Comparison of ENCODE assay signal across 9 cellular contexts in the genomic region with DNA sequence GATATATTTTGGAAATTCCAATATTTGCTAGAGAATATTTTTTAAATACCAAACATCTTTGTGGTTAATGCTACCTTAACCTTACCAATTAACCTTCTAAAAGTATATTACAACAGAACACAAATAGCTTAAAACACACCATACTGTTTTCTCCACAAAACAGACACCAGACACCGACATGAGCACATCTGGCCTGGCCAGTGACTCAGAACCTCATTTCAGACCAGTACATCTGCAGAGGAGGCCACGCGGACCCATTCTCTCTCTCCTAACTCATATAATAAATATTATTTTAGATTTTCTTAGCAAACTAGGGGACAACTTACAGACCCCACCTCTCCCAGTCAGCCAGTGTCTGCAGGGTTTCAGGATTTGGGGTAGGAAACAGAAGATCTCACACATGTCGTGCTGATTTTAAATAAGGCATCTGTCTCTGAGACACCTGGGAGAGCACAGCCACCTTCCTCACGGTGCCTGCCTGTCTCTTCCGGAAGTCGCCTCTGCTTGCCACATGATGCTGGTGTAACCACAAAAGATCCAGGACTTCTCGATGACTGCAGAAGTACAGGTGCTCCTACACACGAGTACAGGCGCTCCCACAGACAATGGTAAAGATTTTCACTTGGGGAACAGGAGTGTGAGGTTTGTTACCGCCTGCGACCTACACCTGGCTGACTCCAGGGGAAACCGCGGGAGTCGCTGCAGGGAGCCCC. TPM values are rescaled to one million over a fixed set of nuclear protein-coding genes. Genes with fewer than 3 reads are reported as not detected.
A peak's percentile ranks its signal among the peaks of the same experiment; 100 is the strongest.
DNase-seq lines count a peak whose midpoint lies in the region; ATAC-seq and TF ChIP-seq lines count a peak whose summit lies in the region.
"Had no signal": no experiment of that assay in that cellular context is flagged by ENCODE, and none has a peak within 500 bp of the region (broad histone marks: within the 10 kb centered on the region; RNA-seq: fewer than 3 reads in every experiment).

No MANE protein-coding gene starts in this region.

- H3K4me3 ChIP-seq in fibroblast of mammary gland (ENCODE audit: control insufficient read depth, low read depth, low read length): no peak overlapping the region
- H3K4me3 ChIP-seq: lung had no signal

- no peaks in the 10 kb centered on the region for H3K9me3 Mint-ChIP-seq in WTC11
- H3K9me3 Mint-ChIP-seq in type B pancreatic cell: no peaks in the 10 kb centered on the region

- POLR2A ChIA-PET in WTC11 (lab: Charles Lee): no interaction called here

- H3K36me3 Mint-ChIP-seq in WTC11 (peaks cover 18% of the 10 kb centered on the region), type B pancreatic cell (peaks cover 7% of the 10 kb centered on the region)

- TF ChIP-seq CTCF in fibroblast of mammary gland (conservative IDR thresholded peaks at IDR 0.05; ENCODE audit: control insufficient read depth, insufficient read depth, low read depth, low read length) (no peak), WTC11 (IDR thresholded peaks at IDR 0.05) (no peak), type B pancreatic cell (conservative IDR thresholded peaks at IDR 0.05) (no peak)

- H3K4me3 Mint-ChIP-seq in WTC11 (no peak overlapping the region), type B pancreatic cell (no peak overlapping the region)

- peaks cover 5% of the 10 kb centered on the region for H3K4me1 Mint-ChIP-seq in WTC11
- H3K4me1 Mint-ChIP-seq in type B pancreatic cell (ENCODE audit: unreplicated experiment): peaks cover 5% of the 10 kb centered on the region

- CTCF ChIA-PET in WTC11 (lab: Charles Lee): no interaction called here

- DNase-seq in EH (ENCODE audit: low read depth) (peak; percentile 12), T-helper 22 cell (ENCODE audit: low read depth) (peak; percentile 40), fibroblast of mammary gland (ENCODE audit: low read depth) (peak; percentile 72), nucleus accumbens (lab: John Stamatoyannopoulos, UW) (no peak), WTC11 (ENCODE audit: low spot score) (no peak), type B pancreatic cell (ENCODE audit: extremely low spot score, unreplicated experiment) (no peak)

- H3K27me3 Mint-ChIP-seq in WTC11 (ENCODE audit: low read depth) (no peaks in the 10 kb centered on the region), type B pancreatic cell (no peaks in the 10 kb centered on the region)

- ATAC-seq in GM21737 (IDR thresholded peaks at IDR 0.05; ENCODE audit: unreplicated experiment): peak; percentile 53
- ATAC-seq in WTC11: no peak
- no peak for ATAC-seq in HG03025 (IDR thresholded peaks at IDR 0.05; ENCODE audit: low FRiP score, unreplicated experiment)

- no peak overlapping the region for H3K27ac Mint-ChIP-seq in WTC11
- H3K27ac Mint-ChIP-seq in type B pancreatic cell: no peak overlapping the region

TF ChIP-seq in WTC11, 78 proteins besides CTCF, POLR2A, EP300 and RAD21:
- no peak for TF ChIP-seq ZNF396 (CRISPR knock-in tag; IDR thresholded peaks at IDR 0.05; ENCODE audit: borderline replicate concordance)
- no peak for TF ChIP-seq ETV6 (CRISPR knock-in tag; IDR thresholded peaks at IDR 0.05)
- no peak for TF ChIP-seq JAZF1 (CRISPR knock-in tag; IDR thresholded peaks at IDR 0.05)
- no peak for TF ChIP-seq RORB (CRISPR knock-in tag; IDR thresholded peaks at IDR 0.05)
- TF ChIP-seq MXD4 (CRISPR knock-in tag; IDR thresholded peaks at IDR 0.05; ENCODE audit: borderline replicate concordance): no peak
- no peak for TF ChIP-seq NR2C2 (CRISPR knock-in tag; IDR thresholded peaks at IDR 0.05)
- no peak for TF ChIP-seq GRHL2 (CRISPR knock-in tag; IDR thresholded peaks at IDR 0.05; ENCODE audit: insufficient replicate concordance, severe bottlenecking)
- TF ChIP-seq, protein P1, sequence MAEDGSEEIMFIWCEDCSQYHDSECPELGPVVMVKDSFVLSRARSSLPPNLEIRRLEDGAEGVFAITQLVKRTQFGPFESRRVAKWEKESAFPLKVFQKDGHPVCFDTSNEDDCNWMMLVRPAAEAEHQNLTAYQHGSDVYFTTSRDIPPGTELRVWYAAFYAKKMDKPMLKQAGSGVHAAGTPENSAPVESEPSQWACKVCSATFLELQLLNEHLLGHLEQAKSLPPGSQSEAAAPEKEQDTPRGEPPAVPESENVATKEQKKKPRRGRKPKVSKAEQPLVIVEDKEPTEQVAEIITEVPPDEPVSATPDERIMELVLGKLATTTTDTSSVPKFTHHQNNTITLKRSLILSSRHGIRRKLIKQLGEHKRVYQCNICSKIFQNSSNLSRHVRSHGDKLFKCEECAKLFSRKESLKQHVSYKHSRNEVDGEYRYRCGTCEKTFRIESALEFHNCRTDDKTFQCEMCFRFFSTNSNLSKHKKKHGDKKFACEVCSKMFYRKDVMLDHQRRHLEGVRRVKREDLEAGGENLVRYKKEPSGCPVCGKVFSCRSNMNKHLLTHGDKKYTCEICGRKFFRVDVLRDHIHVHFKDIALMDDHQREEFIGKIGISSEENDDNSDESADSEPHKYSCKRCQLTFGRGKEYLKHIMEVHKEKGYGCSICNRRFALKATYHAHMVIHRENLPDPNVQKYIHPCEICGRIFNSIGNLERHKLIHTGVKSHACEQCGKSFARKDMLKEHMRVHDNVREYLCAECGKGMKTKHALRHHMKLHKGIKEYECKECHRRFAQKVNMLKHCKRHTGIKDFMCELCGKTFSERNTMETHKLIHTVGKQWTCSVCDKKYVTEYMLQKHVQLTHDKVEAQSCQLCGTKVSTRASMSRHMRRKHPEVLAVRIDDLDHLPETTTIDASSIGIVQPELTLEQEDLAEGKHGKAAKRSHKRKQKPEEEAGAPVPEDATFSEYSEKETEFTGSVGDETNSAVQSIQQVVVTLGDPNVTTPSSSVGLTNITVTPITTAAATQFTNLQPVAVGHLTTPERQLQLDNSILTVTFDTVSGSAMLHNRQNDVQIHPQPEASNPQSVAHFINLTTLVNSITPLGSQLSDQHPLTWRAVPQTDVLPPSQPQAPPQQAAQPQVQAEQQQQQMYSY (CRISPR knock-in tag; IDR thresholded peaks at IDR 0.05): no peak
- TF ChIP-seq ZNF138 (CRISPR knock-in tag; conservative IDR thresholded peaks at IDR 0.05): no peak
- TF ChIP-seq, protein P2, sequence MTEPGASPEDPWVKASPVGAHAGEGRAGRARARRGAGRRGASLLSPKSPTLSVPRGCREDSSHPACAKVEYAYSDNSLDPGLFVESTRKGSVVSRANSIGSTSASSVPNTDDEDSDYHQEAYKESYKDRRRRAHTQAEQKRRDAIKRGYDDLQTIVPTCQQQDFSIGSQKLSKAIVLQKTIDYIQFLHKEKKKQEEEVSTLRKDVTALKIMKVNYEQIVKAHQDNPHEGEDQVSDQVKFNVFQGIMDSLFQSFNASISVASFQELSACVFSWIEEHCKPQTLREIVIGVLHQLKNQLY (CRISPR knock-in tag; IDR thresholded peaks at IDR 0.05): no peak
- no peak for TF ChIP-seq CREB1 (CRISPR knock-in tag; IDR thresholded peaks at IDR 0.05)

RNA-seq across cellular contexts. Expression of a gene that starts 9.7 kb away (rescaled TPM):
- 50.3 to 63.8 TPM (median 50.6 TPM) in 3 replicates for total RNA-seq in WTC11 (2021)
- total RNA-seq in type B pancreatic cell (ENCODE audit: low replicate concordance): 65.1 and 75.9 TPM in 2 replicates

RNA-seq across cellular contexts. Expression of a gene that starts 57.4 kb away (rescaled TPM):
- total RNA-seq in WTC11 (2021) (36.8 to 47.8 TPM (median 39.6 TPM) in 3 replicates), type B pancreatic cell (ENCODE audit: low replicate concordance) (62.0 and 81.5 TPM in 2 replicates)

Comparison
In these comparisons a context has a peak if more than half of its experiments do, and no peak if none do; other contexts are left out.
1. DNase-seq: peak in EH (single experiment), T-helper 22 cell (single experiment) and fibroblast of mammary gland (single experiment); none in nucleus accumbens (0 of 56), WTC11 (single experiment) and type B pancreatic cell (single experiment).